31 cellular contexts compared by ENCODE assay signal in genomic region chr18:26516964-26517363, GRCh38. TPM values are rescaled to one million over a fixed set of nuclear protein-coding genes. Genes with fewer than 3 reads are reported as not detected.
A peak's percentile ranks its signal among the peaks of the same experiment; 100 is the strongest.
DNase-seq lines count a peak whose midpoint lies in the region; ATAC-seq and TF ChIP-seq lines count a peak whose summit lies in the region.
"Had no signal": no experiment of that assay in that cellular context is flagged by ENCODE, and none has a peak within 500 bp of the region (broad histone marks: within the 10 kb centered on the region; RNA-seq: fewer than 3 reads in every experiment).

No MANE protein-coding gene starts in this region.

- H3K27ac Mint-ChIP-seq in CD8-positive, alpha-beta T cell, result no peak overlapping the region
- H3K27ac Mint-ChIP-seq: activated naive CD8-positive, alpha-beta T cell treated with anti-CD3 and anti-CD28 coated beads for 36 hours; CD4-positive, alpha-beta memory T cell; progenitor cell of endocrine pancreas; stimulated activated naive CD8-positive, alpha-beta T cell treated with anti-CD3 and anti-CD28 coated beads, Interleukin-15, amount 100 ng/mL, for 72 hours had no signal

- no peak overlapping the region for H3K27ac ChIP-seq in cardiac muscle cell
- H3K27ac ChIP-seq in CD8-positive, alpha-beta T cell (ENCODE audit: low read depth, low read length), result no peak overlapping the region
- H3K27ac ChIP-seq: neutrophil, SK-N-MC, thyroid gland had no signal

- H3K4me1 Mint-ChIP-seq in CD8-positive, alpha-beta T cell (ENCODE audit: low read depth), result no peaks in the 10 kb centered on the region
- H3K4me1 Mint-ChIP-seq: activated naive CD8-positive, alpha-beta T cell treated with anti-CD3 and anti-CD28 coated beads for 36 hours; stimulated activated naive CD8-positive, alpha-beta T cell treated with anti-CD3 and anti-CD28 coated beads, Interleukin-15, amount 100 ng/mL, for 72 hours had no signal

- no peaks in the 10 kb centered on the region for H3K9me3 ChIP-seq in cardiac muscle cell (ENCODE audit: low read depth)
- no peaks in the 10 kb centered on the region for H3K9me3 ChIP-seq in CD8-positive, alpha-beta T cell (ENCODE audit: low read length)
- H3K9me3 ChIP-seq: neutrophil, thyroid gland had no signal

- intact Hi-C loops in cardiac septum (cut with DNase I), result loop anchor here (10.0 kb wide), 1 partner anchor 52 kb away; no protein-coding TSS in a partner anchor
- intact Hi-C loops in CD8-positive, alpha-beta T cell (cut with DNase I, micrococcal nuclease), result no loop called here

- H3K27me3 ChIP-seq in cardiac muscle cell, result no peaks in the 10 kb centered on the region
- no peaks in the 10 kb centered on the region for H3K27me3 ChIP-seq in CD8-positive, alpha-beta T cell (ENCODE audit: insufficient read depth, low read length)
- H3K27me3 ChIP-seq: neutrophil, thyroid gland had no signal

- POLR2A ChIA-PET in CD8-positive, alpha-beta T cell (lab: Charles Lee), result no interaction called here

- H3K4me1 ChIP-seq in cardiac muscle cell (ENCODE audit: low read depth), result peaks cover 18% of the 10 kb centered on the region
- no peaks in the 10 kb centered on the region for H3K4me1 ChIP-seq in CD8-positive, alpha-beta T cell (ENCODE audit: insufficient read depth, low read length)
- H3K4me1 ChIP-seq: thyroid gland had no signal

- TF ChIP-seq CTCF in cardiac muscle cell (IDR thresholded peaks at IDR 0.05; ENCODE audit: low read depth, low read length) (peak; percentile 23), choroid plexus epithelial cell (conservative IDR thresholded peaks at IDR 0.05; ENCODE audit: low read depth, low read length) (peak; percentile 37)
- no peak for TF ChIP-seq CTCF in CD8-positive, alpha-beta T cell (IDR thresholded peaks at IDR 0.05)

- H3K36me3 ChIP-seq in cardiac muscle cell, result no peaks in the 10 kb centered on the region
- no peaks in the 10 kb centered on the region for H3K36me3 ChIP-seq in CD8-positive, alpha-beta T cell (ENCODE audit: insufficient read depth, low read length)
- H3K36me3 ChIP-seq: neutrophil, thyroid gland had no signal

- ATAC-seq in CD8-positive, alpha-beta T cell, result no peak
- no peak for ATAC-seq in GM18867 (IDR thresholded peaks at IDR 0.05; ENCODE audit: unreplicated experiment)
- ATAC-seq: GM12878; stimulated activated naive CD8-positive, alpha-beta T cell treated with anti-CD3 and anti-CD28 coated beads, Interleukin-15, amount 100 ng/mL, for 72 hours had no signal

- CTCF ChIA-PET in CD8-positive, alpha-beta T cell (lab: Charles Lee), result no interaction called here

- H3K27me3 Mint-ChIP-seq in CD8-positive, alpha-beta T cell (ENCODE audit: low read depth), result no peaks in the 10 kb centered on the region
- H3K27me3 Mint-ChIP-seq: activated naive CD8-positive, alpha-beta T cell treated with anti-CD3 and anti-CD28 coated beads for 36 hours; progenitor cell of endocrine pancreas; stimulated activated naive CD8-positive, alpha-beta T cell treated with anti-CD3 and anti-CD28 coated beads, Interleukin-15, amount 100 ng/mL, for 72 hours had no signal

- H3K4me3 ChIP-seq in cardiac muscle cell, result no peak overlapping the region
- H3K4me3 ChIP-seq in choroid plexus epithelial cell (ENCODE audit: low read depth, low read length), result no peak overlapping the region
- no peak overlapping the region for H3K4me3 ChIP-seq in CD8-positive, alpha-beta T cell (ENCODE audit: low read depth, low read length)
- H3K4me3 ChIP-seq: GM12878, SK-N-MC, thyroid gland had no signal

- H3K9me3 Mint-ChIP-seq in CD8-positive, alpha-beta T cell, result no peaks in the 10 kb centered on the region
- H3K9me3 Mint-ChIP-seq: activated naive CD8-positive, alpha-beta T cell treated with anti-CD3 and anti-CD28 coated beads for 36 hours; CD4-positive, alpha-beta memory T cell; stimulated activated naive CD8-positive, alpha-beta T cell treated with anti-CD3 and anti-CD28 coated beads, Interleukin-15, amount 100 ng/mL, for 72 hours had no signal

- no peaks in the 10 kb centered on the region for H3K36me3 Mint-ChIP-seq in CD8-positive, alpha-beta T cell
- H3K36me3 Mint-ChIP-seq: activated naive CD8-positive, alpha-beta T cell treated with anti-CD3 and anti-CD28 coated beads for 36 hours; CD4-positive, alpha-beta memory T cell had no signal

- no peak overlapping the region for H3K4me3 Mint-ChIP-seq in CD8-positive, alpha-beta T cell
- H3K4me3 Mint-ChIP-seq: activated naive CD8-positive, alpha-beta T cell treated with anti-CD3 and anti-CD28 coated beads for 36 hours; CD4-positive, alpha-beta memory T cell; stimulated activated naive CD8-positive, alpha-beta T cell treated with anti-CD3 and anti-CD28 coated beads, Interleukin-15, amount 100 ng/mL, for 72 hours had no signal

- DNase-seq in cardiac muscle cell (ENCODE audit: low read depth in 1 of 2, low spot score in 1 of 2) (peak; percentile 54 to 68), cardiac septum (ENCODE audit: low spot score) (no peak), choroid plexus epithelial cell (ENCODE audit: low read depth) (peak; percentile 28), iris pigment epithelial cell (ENCODE audit: low read depth) (peak; percentile 18), SHP77 treated with DMSO at 0.1 percent for 48 hours (lab: John Stamatoyannopoulos, UW) (no peak)
- DNase-seq in CD8-positive, alpha-beta T cell, result no peak
- no peak for DNase-seq in stimulated activated CD4-positive, alpha-beta T cell treated with anti-CD3 and anti-CD28 coated beads, Interleukin-12 subunit alpha, Interleukin-12 subunit beta, amount 100 ng/mL, for 4 hours
- DNase-seq: activated CD4-positive, alpha-beta T cell treated with anti-CD3 and anti-CD28 coated beads for 4 hours; activated effector memory CD4-positive, alpha-beta T cell treated with Interleukin-2 at 50 U/mL for 16 hours; activated naive CD8-positive, alpha-beta T cell treated with anti-CD3 and anti-CD28 coated beads for 36 hours; activated T-cell treated with anti-CD3 and anti-CD28 coated beads for 4 hours; AML-193; CD4-positive, alpha-beta memory T cell; cerebellar nuclear complex; DMS 273 treated with DMSO at 0.1 percent for 48 hours; EL; glutamatergic neuron; GOT3; kidney; mammary epithelial cell; NCI-H1092; NCI-H187 treated with DMSO at 0.1 percent for 48 hours; NCI-H526; stimulated activated naive CD8-positive, alpha-beta T cell treated with anti-CD3 and anti-CD28 coated beads, Interleukin-15, amount 100 ng/mL, for 72 hours; T-helper 2 cell; thyroid gland had no signal

RNA-seq across cellular contexts. Expression of gene KCTD1, which starts 31.4 kb away (rescaled TPM):
- total RNA-seq in cardiac muscle cell (20.2 and 23.1 TPM in 2 replicates), cardiac septum (10.1 TPM)
- polyA plus RNA-seq in cardiac muscle cell, result 2.7 and 3.9 TPM in 2 replicates
- total RNA-seq in CD8-positive, alpha-beta T cell, result under 1 TPM; 0.53 to 0.79 TPM

Comparison
In these comparisons a context has a peak if more than half of its experiments do, and no peak if none do; other contexts are left out.
1. DNase-seq: peak in cardiac muscle cell (2 of 2), choroid plexus epithelial cell (single experiment) and iris pigment epithelial cell (single experiment); none in cardiac septum (single experiment), CD8-positive, alpha-beta T cell (0 of 7), stimulated activated CD4-positive, alpha-beta T cell treated with anti-CD3 and anti-CD28 coated beads, Interleukin-12 subunit alpha, Interleukin-12 subunit beta, amount 100 ng/mL, for 4 hours (single experiment) and SHP77 treated with DMSO at 0.1 percent for 48 hours (single experiment).